Comparison of ENCODE assay signal across 1 cellular context in genomic region chr12:45433441-45433868, GRCh38.
TF ChIP-seq lines count a peak whose summit lies in the region.

No MANE protein-coding gene starts in this region.

TF ChIP-seq in H1, 55 proteins besides CTCF, POLR2A, EP300 and RAD21:
- TF ChIP-seq ASH2L (IDR thresholded peaks at IDR 0.05; ENCODE audit: low read length) (peak; percentile 28), TAF7 (optimal IDR thresholded peaks at IDR 0.05; ENCODE audit: borderline replicate concordance, low read depth, low read length) (no peak), HDAC2 (IDR thresholded peaks at IDR 0.05; ENCODE audit: borderline replicate concordance in 1 of 2, low read depth in 2 of 2, low read length in 2 of 2) (peak; percentile 38 to 71; a peak in 2 of 4 replicates), BCL11A (IDR thresholded peaks at IDR 0.05; ENCODE audit: low read depth in 2 of 2, low read length in 2 of 2) (peak in 1 of 2 experiments; percentile 10), SP4 (IDR thresholded peaks at IDR 0.05; ENCODE audit: low read length) (no peak), TEAD4 (IDR thresholded peaks at IDR 0.05; ENCODE audit: low read depth, low read length) (peak; percentile 89), NRF1 (IDR thresholded peaks at IDR 0.05; ENCODE audit: low read depth, low read length) (no peak), CHD7 (IDR thresholded peaks at IDR 0.05; ENCODE audit: insufficient replicate concordance, low read length) (peak; percentile 62), SIRT6 (IDR thresholded peaks at IDR 0.05; ENCODE audit: low read length) (no peak), TCF12 (IDR thresholded peaks at IDR 0.05; ENCODE audit: low read depth, low read length) (0 out of 2 replicates have a peak, but pooled peaks have one; percentile 27), POLR2AphosphoS5 (IDR thresholded peaks at IDR 0.05; ENCODE audit: low read depth, low read length) (0 out of 2 replicates have a peak, but pooled peaks have one; percentile 20), CTBP2 (IDR thresholded peaks at IDR 0.05; ENCODE audit: borderline replicate concordance, insufficient read depth, insufficient read length, low read length) (peak; percentile 69), RFX5 (IDR thresholded peaks at IDR 0.05; ENCODE audit: borderline replicate concordance, low read depth, low read length) (no peak), RBBP5 (IDR thresholded peaks at IDR 0.05; ENCODE audit: borderline replicate concordance, low read depth, low read length) (peak; percentile 56; the same call in 1 of the 2 replicates), PHF8 (conservative IDR thresholded peaks at IDR 0.05; ENCODE audit: low read depth, low read length) (no peak), YY1 (IDR thresholded peaks at IDR 0.05; ENCODE audit: low read depth, low read length) (0 out of 2 replicates have a peak, but pooled peaks have one; percentile 30), GABPA (IDR thresholded peaks at IDR 0.05; ENCODE audit: borderline replicate concordance, insufficient read depth, low read length) (no peak), NANOG (IDR thresholded peaks at IDR 0.05; ENCODE audit: insufficient read depth, low read depth, low read length, poor library complexity, severe bottlenecking) (peak; percentile 92), CREB1 (IDR thresholded peaks at IDR 0.05) (peak; percentile 59), CHD2 (IDR thresholded peaks at IDR 0.05; ENCODE audit: low read length) (0 out of 2 replicates have a peak, but pooled peaks have one; percentile 34), SP1 (IDR thresholded peaks at IDR 0.05; ENCODE audit: low read depth, low read length) (peak; percentile 87)
- TF ChIP-seq, protein P1, sequence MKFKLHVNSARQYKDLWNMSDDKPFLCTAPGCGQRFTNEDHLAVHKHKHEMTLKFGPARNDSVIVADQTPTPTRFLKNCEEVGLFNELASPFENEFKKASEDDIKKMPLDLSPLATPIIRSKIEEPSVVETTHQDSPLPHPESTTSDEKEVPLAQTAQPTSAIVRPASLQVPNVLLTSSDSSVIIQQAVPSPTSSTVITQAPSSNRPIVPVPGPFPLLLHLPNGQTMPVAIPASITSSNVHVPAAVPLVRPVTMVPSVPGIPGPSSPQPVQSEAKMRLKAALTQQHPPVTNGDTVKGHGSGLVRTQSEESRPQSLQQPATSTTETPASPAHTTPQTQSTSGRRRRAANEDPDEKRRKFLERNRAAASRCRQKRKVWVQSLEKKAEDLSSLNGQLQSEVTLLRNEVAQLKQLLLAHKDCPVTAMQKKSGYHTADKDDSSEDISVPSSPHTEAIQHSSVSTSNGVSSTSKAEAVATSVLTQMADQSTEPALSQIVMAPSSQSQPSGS (IDR thresholded peaks at IDR 0.05; ENCODE audit: low read length) = 0 out of 2 replicates have a peak, but pooled peaks have one; percentile 39
- TF ChIP-seq, protein P2, sequence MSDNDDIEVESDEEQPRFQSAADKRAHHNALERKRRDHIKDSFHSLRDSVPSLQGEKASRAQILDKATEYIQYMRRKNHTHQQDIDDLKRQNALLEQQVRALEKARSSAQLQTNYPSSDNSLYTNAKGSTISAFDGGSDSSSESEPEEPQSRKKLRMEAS (IDR thresholded peaks at IDR 0.05) = no peak
